In the genomic region with DNA sequence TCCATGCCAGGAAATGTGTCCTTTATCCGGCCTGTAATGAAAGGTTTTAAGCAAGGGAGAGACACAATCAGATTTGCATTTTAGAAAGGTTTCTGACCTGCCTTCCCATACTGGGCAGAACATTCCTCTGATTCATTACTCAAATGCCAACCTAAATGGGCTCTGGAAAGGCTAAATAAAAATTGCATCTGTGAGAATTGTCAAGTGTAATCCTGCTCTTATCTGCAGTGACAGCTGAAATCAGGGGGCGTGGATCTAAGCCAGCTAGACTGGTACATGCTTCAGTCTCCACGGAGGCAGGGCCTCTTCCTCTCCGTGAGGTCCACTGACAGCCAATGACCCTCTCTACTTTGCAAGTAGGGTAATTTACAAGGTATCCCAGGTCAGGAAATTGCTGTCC, we compare ENCODE assay signal across 32 cellular contexts.
"Had no signal": no experiment of that assay in that cellular context is flagged by ENCODE, and none has a peak within 500 bp of the region (broad histone marks: within the 10 kb centered on the region; RNA-seq: fewer than 3 reads in every experiment).

No MANE protein-coding gene starts in this region.

- H3K9me3 Mint-ChIP-seq: naive thymus-derived CD8-positive, alpha-beta T cell; natural killer cell treated with Interleukin-12 subunit alpha and Interleukin-12 subunit beta and Interleukin-15 and Interleukin-18, amount 100 ng/mL, for 72 hours; nephron progenitor cell; neural crest cell; stimulated activated memory B cell treated with anti-CD40 and anti-IgM and Interleukin-4, amounts not matched to agents 10 μg/mL and 1 μg/mL and 100 μg/mL, for 72 hours; stimulated activated naive CD8-positive, alpha-beta T cell treated with anti-CD3 and anti-CD28 coated beads, Interleukin-15, amount 100 ng/mL, for 72 hours; type B pancreatic cell had no signal

- H3K9me3 ChIP-seq: neutrophil, pancreas, prostate gland, right lobe of liver, sigmoid colon, spleen, suprapubic skin, testis, tibial artery, transverse colon, upper lobe of right lung, uterus had no signal

- ATAC-seq: naive thymus-derived CD8-positive, alpha-beta T cell; natural killer cell treated with Interleukin-12 subunit alpha and Interleukin-12 subunit beta and Interleukin-15 and Interleukin-18, amount 100 ng/mL, for 72 hours; pancreas; right cardiac atrium; right lobe of liver; stimulated activated memory B cell treated with anti-CD40 and anti-IgM and Interleukin-4, amounts not matched to agents 10 μg/mL and 1 μg/mL and 100 μg/mL, for 72 hours; stimulated activated naive CD8-positive, alpha-beta T cell treated with anti-CD3 and anti-CD28 coated beads, Interleukin-15, amount 100 ng/mL, for 72 hours; stimulated activated naive CD8-positive, alpha-beta T cell treated with anti-CD3 and anti-CD28 coated beads, Interleukin-15, Interleukin-2, amounts not matched to agents 100 U/mL and 50 U/mL, for 24 hours; upper lobe of right lung had no signal

- DNase-seq: naive thymus-derived CD8-positive, alpha-beta T cell; nephron progenitor cell; nucleus accumbens; pancreas; retina; right cardiac atrium; right lobe of liver; sigmoid colon; spleen; stimulated activated CD4-positive, alpha-beta T cell treated with anti-CD3 and anti-CD28 coated beads, Interleukin-12 subunit alpha, Interleukin-12 subunit beta, amount 100 ng/mL, for 4 hours; stimulated activated CD4-positive, alpha-beta T cell treated with anti-CD3 and anti-CD28 coated beads, Interleukin-1b, Interleukin-23, amount 100 ng/mL, for 48 hours; stimulated activated CD4-positive, alpha-beta T cell treated with anti-CD3 and anti-CD28 coated beads, Interleukin-4, amount 100 ng/mL, for 1 hour; stimulated activated CD4-positive, alpha-beta T cell treated with anti-CD3 and anti-CD28 coated beads, Interleukin-4, amount 100 ng/mL, for 4 hours; stimulated activated CD8-positive, alpha-beta memory T cell treated with anti-CD3 and anti-CD28 coated beads, Interleukin-4, amount 100 ng/mL, for 48 hours; stimulated activated naive CD4-positive, alpha-beta T cell; stimulated activated naive CD8-positive, alpha-beta T cell treated with anti-CD3 and anti-CD28 coated beads, Interleukin-15, amount 100 ng/mL, for 72 hours; stimulated activated naive CD8-positive, alpha-beta T cell treated with anti-CD3 and anti-CD28 coated beads, Interleukin-15, Interleukin-2, amounts not matched to agents 100 U/mL and 50 U/mL, for 24 hours; substantia nigra; testis; tibial artery; transverse colon; upper lobe of right lung; uterus had no signal

- H3K4me1 ChIP-seq: pancreas, prostate gland, right lobe of liver, spleen, suprapubic skin, testis, upper lobe of right lung, uterus had no signal

- H3K27ac Mint-ChIP-seq: naive thymus-derived CD8-positive, alpha-beta T cell; natural killer cell treated with Interleukin-12 subunit alpha and Interleukin-12 subunit beta and Interleukin-15 and Interleukin-18, amount 100 ng/mL, for 72 hours; nephron progenitor cell; stimulated activated memory B cell treated with anti-CD40 and anti-IgM and Interleukin-4, amounts not matched to agents 10 μg/mL and 1 μg/mL and 100 μg/mL, for 72 hours; stimulated activated naive CD8-positive, alpha-beta T cell treated with anti-CD3 and anti-CD28 coated beads, Interleukin-15, amount 100 ng/mL, for 72 hours; type B pancreatic cell had no signal

- H3K36me3 ChIP-seq: neutrophil, pancreas, prostate gland, right lobe of liver, sigmoid colon, spleen, suprapubic skin, tibial artery, transverse colon, upper lobe of right lung, uterus had no signal

- H3K27ac ChIP-seq: neutrophil, pancreas, prostate gland, right lobe of liver, sigmoid colon, skin epidermis, spleen, suprapubic skin, testis, tibial artery, transverse colon, upper lobe of right lung, uterus had no signal

- H3K4me3 ChIP-seq: pancreas, prostate gland, right lobe of liver, sigmoid colon, skin epidermis, smooth muscle cell, spleen, suprapubic skin, testis, tibial artery, transverse colon, upper lobe of right lung, uterus had no signal

- H3K27me3 ChIP-seq: neutrophil, pancreas, right lobe of liver, sigmoid colon, spleen, suprapubic skin, testis, tibial artery, transverse colon, upper lobe of right lung, uterus had no signal

- H3K36me3 Mint-ChIP-seq: natural killer cell treated with Interleukin-12 subunit alpha and Interleukin-12 subunit beta and Interleukin-15 and Interleukin-18, amount 100 ng/mL, for 72 hours; type B pancreatic cell had no signal
